In genomic region chr20:57761413-57761734, GRCh38 we compare ENCODE assay signal across 25 cellular contexts. TPM values are rescaled to one million over a fixed set of nuclear protein-coding genes. Genes with fewer than 3 reads are reported as not detected.
"Had no signal": no experiment of that assay in that cellular context is flagged by ENCODE, and none has a peak within 500 bp of the region (broad histone marks: within the 10 kb centered on the region; RNA-seq: fewer than 3 reads in every experiment).

No MANE protein-coding gene starts in this region.

- ATAC-seq: activated T-helper 17 cell treated with anti-CD3 and anti-CD28 coated beads, Interleukin-2, amount 50 U/mL, for 72 hours; effector memory CD8-positive, alpha-beta T cell; natural killer cell; right cardiac atrium; stimulated activated effector memory CD8-positive, alpha-beta T cell treated with anti-CD3 and anti-CD28 coated beads, Interleukin-12 subunit alpha, Interleukin-12 subunit beta, amount 100 ng/mL, for 72 hours; stimulated activated naive CD8-positive, alpha-beta T cell treated with anti-CD3 and anti-CD28 coated beads, Interleukin-15, amount 100 ng/mL, for 72 hours had no signal

- H3K27ac ChIP-seq: adrenal gland, ascending aorta, brain microvascular endothelial cell, esophagus muscularis mucosa, hepatocyte, left ventricle myocardium inferior, skin epidermis, tibial artery had no signal

- H2AFZ ChIP-seq: hepatocyte had no signal

- H3K4me2 ChIP-seq: hepatocyte had no signal

- H3K4me1 ChIP-seq: adrenal gland, ascending aorta, esophagus muscularis mucosa, left ventricle myocardium inferior had no signal

- DNase-seq: activated CD4-positive, alpha-beta T cell treated with anti-CD3 and anti-CD28 coated beads, Interleukin-2, amount 50 U/mL, for 4 hours; activated CD8-positive, alpha-beta memory T cell treated with anti-CD3 and anti-CD28 coated beads for 24 hours; activated CD8-positive, alpha-beta memory T cell treated with anti-CD3 and anti-CD28 coated beads, Interleukin-2, amount 50 U/mL, for 4 hours; activated naive CD4-positive, alpha-beta T cell; activated T-cell treated with anti-CD3 and anti-CD28 coated beads, Interleukin-2, amount 50 U/mL, for 24 hours; adrenal gland; brain microvascular endothelial cell; central memory CD4-positive, alpha-beta T cell; effector memory CD8-positive, alpha-beta T cell; glutamatergic neuron; immature natural killer cell; left ventricle myocardium inferior; midbrain; natural killer cell; right cardiac atrium; stimulated activated CD4-positive, alpha-beta T cell treated with anti-CD3 and anti-CD28 coated beads, Interleukin-2, amount 100 ng/mL, for 24 hours; stimulated activated naive CD8-positive, alpha-beta T cell treated with anti-CD3 and anti-CD28 coated beads, Interleukin-15, amount 100 ng/mL, for 72 hours had no signal

- FAIRE-seq: frontal cortex had no signal

- H3K27me3 ChIP-seq: ascending aorta, esophagus muscularis mucosa, hepatocyte, tibial artery had no signal

- H3K79me2 ChIP-seq: hepatocyte had no signal

- H3K9me3 ChIP-seq: adrenal gland had no signal

- H3K36me3 ChIP-seq: adrenal gland, ascending aorta, brain microvascular endothelial cell, esophagus muscularis mucosa, left ventricle myocardium inferior, tibial artery had no signal

- H3K4me3 ChIP-seq: adrenal gland, ascending aorta, esophagus muscularis mucosa, hepatocyte, left ventricle myocardium inferior, skin epidermis, tibial artery had no signal

RNA-seq across cellular contexts. Expression of gene PMEPA1, which starts 51.6 kb away (rescaled TPM):
- polyA plus RNA-seq: immature natural killer cell had no signal
